Comparison of ENCODE assay signal across 17 cellular contexts in genomic region chr3:126300761-126301481, GRCh38. TPM values are rescaled to one million over a fixed set of nuclear protein-coding genes. Genes with fewer than 3 reads are reported as not detected.
DNase-seq lines count a peak whose midpoint lies in the region; ATAC-seq and TF ChIP-seq lines count a peak whose summit lies in the region.
"Had no signal": no experiment of that assay in that cellular context is flagged by ENCODE, and none has a peak within 500 bp of the region (broad histone marks: within the 10 kb centered on the region; RNA-seq: fewer than 3 reads in every experiment).

No MANE protein-coding gene starts in this region.

- no peaks in the 10 kb centered on the region for H3F3A ChIP-seq in PC-3 (ENCODE audit: low read length, unreplicated experiment)

- CTCF ChIA-PET in PC-3 (lab: Charles Lee), result no interaction called here

- H3K27ac ChIP-seq in right cardiac atrium (ENCODE audit: low read length), result no peak overlapping the region
- H3K27ac ChIP-seq in PC-3 (ENCODE audit: low read length), result no peak overlapping the region

- DNase-seq in EL, result peak; percentile 17
- peak; percentile 4 for DNase-seq in cerebellar cortex (ENCODE audit: low spot score)
- DNase-seq in right cardiac atrium, result peak; percentile 38 to 75 (median 71)
- peak; percentile 29 for DNase-seq in putamen (ENCODE audit: low spot score)
- no peak for DNase-seq in erythroblast (lab: John Stamatoyannopoulos, UW)
- DNase-seq in PC-3, result no peak
- no peak for DNase-seq in central memory CD4-positive, alpha-beta T cell
- DNase-seq: activated CD4-positive, alpha-beta T cell treated with anti-CD3 and anti-CD28 coated beads, Interleukin-2, amount 50 U/mL, for 48 hours; activated naive CD4-positive, alpha-beta T cell; AML-193; cerebellar nuclear complex; DMS79 treated with DMSO at 0.1 percent for 48 hours; left colon; NCI-H2171 treated with DMSO at 0.1 percent for 48 hours; stimulated activated CD4-positive, alpha-beta T cell treated with anti-CD3 and anti-CD28 coated beads, Interleukin-15, amount 100 ng/mL, for 24 hours; T-helper 2 cell had no signal

- H3K4me1 ChIP-seq in right cardiac atrium (ENCODE audit: control insufficient read depth, insufficient read depth, low read length) (no peaks in the 10 kb centered on the region), PC-3 (ENCODE audit: insufficient read depth, low read length) (peaks cover 16% of the 10 kb centered on the region)

- no peak overlapping the region for H2AFZ ChIP-seq in PC-3 (ENCODE audit: low read length)

- no peaks in the 10 kb centered on the region for H3K9me2 ChIP-seq in PC-3 (replicated peaks; ENCODE audit: low read length)

- no peaks in the 10 kb centered on the region for H4K20me1 ChIP-seq in PC-3 (ENCODE audit: low read length)

- H3K9ac ChIP-seq in PC-3 (ENCODE audit: low read length), result no peak overlapping the region

- no peak overlapping the region for H3K4me2 ChIP-seq in PC-3 (ENCODE audit: low read length)

- H3K27me3 ChIP-seq in right cardiac atrium (ENCODE audit: control insufficient read depth, insufficient read depth) (no peaks in the 10 kb centered on the region), PC-3 (ENCODE audit: low read length) (no peaks in the 10 kb centered on the region)

- no peaks in the 10 kb centered on the region for H3K9me3 ChIP-seq in right cardiac atrium (ENCODE audit: control insufficient read depth, low read length)
- 0 out of 2 replicates have a peak, but pooled peaks cover 5% of the 10 kb centered on the region for H3K9me3 ChIP-seq in PC-3 (ENCODE audit: low read length)

- POLR2A ChIA-PET in PC-3 (lab: Charles Lee; ENCODE audit: unreplicated experiment), result no interaction called here

- H3K79me2 ChIP-seq in PC-3 (ENCODE audit: low read length), result no peaks in the 10 kb centered on the region

- no peak for TF ChIP-seq CTCF in PC-3 (conservative IDR thresholded peaks at IDR 0.05; ENCODE audit: low read depth, low read length)

- 72% methylated on average over 15 of the region's 15 CpGs for WGBS in right cardiac atrium

- intact Hi-C loops in right cardiac atrium (cut with DNase I) (loop anchor here in 1 of 4 donors (5.0 kb wide), 1 partner anchor 46 kb away; no protein-coding TSS in a partner anchor), PC-3 (cut with micrococcal nuclease) (no loop called here)

- ATAC-seq in right cardiac atrium (peak; percentile 88 to 93), GM21423 (IDR thresholded peaks at IDR 0.05; ENCODE audit: unreplicated experiment) (no peak), PC-3 (no peak)
- ATAC-seq: left colon had no signal

- H3K4me3 ChIP-seq in right cardiac atrium (ENCODE audit: low read length), result no peak overlapping the region
- no peak overlapping the region for H3K4me3 ChIP-seq in PC-3 (ENCODE audit: low read length)

- TF ChIP-seq POLR2A in erythroblast (IDR thresholded peaks at IDR 0.05; ENCODE audit: low read length), result no peak

- no peaks in the 10 kb centered on the region for H3K36me3 ChIP-seq in PC-3 (ENCODE audit: low read depth, low read length)

- no TSS peak for BruUV-seq in PC-3 (replicated peaks; lab: Mats Ljungman, UMichigan)

RNA-seq across cellular contexts. Expression of gene KLF15, which starts 56.3 kb away (rescaled TPM):
- 10 to 100 TPM; 24.0 to 38.4 (median 31.1) TPM for total RNA-seq in right cardiac atrium
- 36.2 TPM for polyA plus RNA-seq in right cardiac atrium
- 0.12 TPM in 1 of 2 replicates, not detected in the other for total RNA-seq in PC-3 (2014; rRNA removed)

Comparison
In these comparisons a context has a peak if more than half of its experiments do, and no peak if none do; other contexts are left out.
1. DNase-seq: peak in EL (single experiment), cerebellar cortex (single experiment), right cardiac atrium (3 of 3) and putamen (single experiment); none in erythroblast (0 of 2), PC-3 (single experiment) and central memory CD4-positive, alpha-beta T cell (single experiment).
2. ATAC-seq: peak in right cardiac atrium (2 of 2); none in GM21423 (single experiment) and PC-3 (single experiment).
3. RNA of gene KLF15, which starts 56.3 kb away (total RNA-seq): 24.0 to 38.4 TPM in right cardiac atrium; 0.12 TPM in PC-3; every median in the first group is over 10 times any median in the second.